Comparison of ENCODE assay signal across 2 cellular contexts in genomic region chr1:9646037-9646436, GRCh38.
TF ChIP-seq lines count a peak whose summit lies in the region.

No MANE protein-coding gene starts in this region.

TF ChIP-seq in GM23338, 12 proteins besides CTCF, POLR2A, EP300 and RAD21:
- TF ChIP-seq POLR2AphosphoS5 (IDR thresholded peaks at IDR 0.05; ENCODE audit: low read depth) = no peak

TF ChIP-seq in K562, 482 proteins besides CTCF, POLR2A, EP300 and RAD21:
- TF ChIP-seq KDM1A (IDR thresholded peaks at IDR 0.05) (peak in 1 of 2 experiments; percentile 41; a peak in 2 of 4 replicates), RBM25 (IDR thresholded peaks at IDR 0.05; ENCODE audit: low read depth, low read length, severe bottlenecking) (peak; percentile 87), PHTF2 (CRISPR knock-in tag; IDR thresholded peaks at IDR 0.05) (no peak), ZNF184 (CRISPR knock-in tag; IDR thresholded peaks at IDR 0.05) (no peak), BCOR (IDR thresholded peaks at IDR 0.05) (peak; percentile 73), ADNP (tag; IDR thresholded peaks at IDR 0.05) (peak; percentile 18; the same call in 1 of the 2 replicates)
